13 cellular contexts compared by ENCODE assay signal in the genomic region with DNA sequence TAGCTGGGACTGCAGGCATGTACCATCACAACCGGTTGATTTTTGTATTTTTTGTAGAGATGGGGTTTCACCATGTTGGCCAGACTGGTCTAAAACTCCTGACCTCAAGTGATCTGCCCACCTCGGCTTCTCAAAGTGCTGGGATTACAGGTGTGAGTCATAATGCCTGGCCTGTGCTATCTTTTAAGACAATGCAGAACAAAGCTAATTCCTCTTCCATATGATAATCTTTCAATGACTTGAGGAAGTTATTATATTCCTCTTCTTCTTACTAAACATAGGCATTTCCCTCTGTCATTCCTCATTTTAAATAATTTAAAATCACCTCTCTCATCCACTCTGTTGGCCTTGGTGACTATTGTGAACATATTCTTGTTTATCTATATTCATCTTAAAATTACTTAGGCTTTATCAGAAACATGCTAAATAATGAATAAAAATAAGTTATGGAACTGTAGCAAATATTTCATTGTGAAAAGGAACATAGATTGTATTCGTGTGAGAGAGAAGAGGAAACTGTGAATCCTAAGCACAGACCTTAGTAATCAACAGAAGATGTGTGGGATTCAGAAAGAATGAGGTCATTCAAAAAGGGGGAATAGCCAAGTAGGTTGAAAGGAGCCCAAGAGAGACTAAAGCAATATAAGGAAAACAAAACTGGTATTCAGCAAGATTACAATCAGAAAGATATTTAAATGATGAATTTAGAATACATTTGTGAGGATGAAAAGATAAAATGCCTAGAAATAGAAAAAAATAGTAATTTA.
DNase-seq lines count a peak whose midpoint lies in the region; ATAC-seq and TF ChIP-seq lines count a peak whose summit lies in the region.
"Had no signal": no experiment of that assay in that cellular context is flagged by ENCODE, and none has a peak within 500 bp of the region (broad histone marks: within the 10 kb centered on the region; RNA-seq: fewer than 3 reads in every experiment).

No MANE protein-coding gene starts in this region.

- no CpG with 5 or more reads among the region's 3 CpGs for WGBS in IMR-90 (ENCODE audit: extremely low coverage in 2 of 2, insufficient read length in 1 of 2), 2 experiments

- no peak overlapping the region for H3K56ac ChIP-seq in IMR-90 (ENCODE audit: extremely low read depth, insufficient read depth, low read length)

- H3K27me3 ChIP-seq in IMR-90 (ENCODE audit: control insufficient read depth, insufficient read depth, low read length) (no peaks in the 10 kb centered on the region), vagina (no peaks in the 10 kb centered on the region)

- no peak overlapping the region for H2AK9ac ChIP-seq in IMR-90 (replicated peaks; ENCODE audit: low read depth, low read length, poor library complexity)

- CTCF ChIA-PET in IMR-90 (lab: Yijun Ruan, JAX), result no interaction called here

- dilution Hi-C loops in IMR-90 (cut with HindIII; ENCODE audit: low sequenced_read_pairs, unreplicated experiment), result no loop called here

- ATAC-seq in IMR-90 (ENCODE audit: low read depth), result peak; percentile 79
- no peak for ATAC-seq in HG03095 (IDR thresholded peaks at IDR 0.05; ENCODE audit: unreplicated experiment)

- peaks cover 6% of the 10 kb centered on the region for H3K36me3 Mint-ChIP-seq in endothelial cell (ENCODE audit: low read depth, unreplicated experiment)

- H2BK15ac ChIP-seq in IMR-90 (ENCODE audit: low read depth, low read length), result no peak overlapping the region

- BruUV-seq in IMR-90 (replicated peaks; lab: Mats Ljungman, UMichigan), result no TSS peak

- H4K20me1 ChIP-seq in IMR-90 (ENCODE audit: insufficient read depth, low read length), result no peaks in the 10 kb centered on the region

- H3K27ac Mint-ChIP-seq in endothelial cell (ENCODE audit: unreplicated experiment), result no peak overlapping the region

- no peak for TF ChIP-seq POLR2A in IMR-90 (IDR thresholded peaks at IDR 0.05; ENCODE audit: low read depth, low read length)
- TF ChIP-seq POLR2A in vagina (IDR thresholded peaks at IDR 0.05), result no peak

- no peak for TF ChIP-seq CTCF in IMR-90 (conservative IDR thresholded peaks at IDR 0.05; ENCODE audit: low read depth, low read length)
- no peak for TF ChIP-seq CTCF in endothelial cell (IDR thresholded peaks at IDR 0.05; ENCODE audit: unreplicated experiment)
- no peak for TF ChIP-seq CTCF in vagina (IDR thresholded peaks at IDR 0.05)

- H3K79me1 ChIP-seq in IMR-90 (ENCODE audit: low read depth in 1 of 2, low read length in 2 of 2), result peaks cover 0 to 8% of the 10 kb centered on the region in 2 experiments; a peak in 1 of 4 replicates

- no peak overlapping the region for H3K27ac ChIP-seq in IMR-90 (ENCODE audit: insufficient read depth, low read length)
- H3K27ac ChIP-seq in vagina, result no peak overlapping the region
- H3K27ac ChIP-seq: RWPE1, skin epidermis had no signal

- H3K36me3 ChIP-seq in IMR-90 (ENCODE audit: control insufficient read depth, insufficient read depth, low read length) (no peaks in the 10 kb centered on the region), vagina (no peaks in the 10 kb centered on the region)

- no peak overlapping the region for H2AK5ac ChIP-seq in IMR-90 (ENCODE audit: low read depth, low read length)

- no peak overlapping the region for H3K18ac ChIP-seq in IMR-90 (ENCODE audit: low read depth, low read length)

- H3K9me3 ChIP-seq in IMR-90 (ENCODE audit: control insufficient read depth, insufficient read depth, low read length) (no peaks in the 10 kb centered on the region), vagina (no peaks in the 10 kb centered on the region)

- no peaks in the 10 kb centered on the region for H3K27me3 Mint-ChIP-seq in endothelial cell (ENCODE audit: unreplicated experiment)

- POLR2A ChIA-PET in IMR-90 (lab: Charles Lee; ENCODE audit: unreplicated experiment), result no interaction called here

- no peak overlapping the region for H2AFZ ChIP-seq in IMR-90 (replicated peaks; ENCODE audit: low read length, poor library complexity)

- no peak overlapping the region; a peak in 1 of 4 replicates for H4K8ac ChIP-seq in IMR-90 (ENCODE audit: low read depth in 2 of 2, low read length in 2 of 2)

- DNase-seq in ACHN (peak; percentile 51), IMR-90 (peak; percentile 71), astrocyte of the hippocampus (ENCODE audit: low read depth, low spot score) (peak; percentile 66), iris pigment epithelial cell (ENCODE audit: low read depth) (peak; percentile 81), endothelial cell (ENCODE audit: low spot score) (no peak), vagina (ENCODE audit: extremely low spot score in 2 of 2) (no peak), COLO668 (lab: John Stamatoyannopoulos, UW; ENCODE audit: unreplicated experiment) (no peak)
- DNase-seq: amniotic stem cell; DND-41; effector memory CD4-positive, alpha-beta T cell had no signal

- in situ Hi-C loops in ACHN (cut with HindIII; ENCODE audit: low pct_ligation_motif_present, low pct_unique_long_range_greater_than_20kb, low sequenced_read_pairs) (no loop called here), IMR-90 (cut with MboI; ENCODE audit: low sequenced_read_pairs) (no loop called here)

- no peak overlapping the region for H3K4me3 Mint-ChIP-seq in endothelial cell (ENCODE audit: unreplicated experiment)

- peak overlapping the region; percentile 32; the same call in 1 of the 2 replicates for H3K4me2 ChIP-seq in IMR-90 (ENCODE audit: low read depth, low read length)

- H2BK20ac ChIP-seq in IMR-90 (ENCODE audit: low read depth, low read length), result no peak overlapping the region

- no peak overlapping the region for H3K4ac ChIP-seq in IMR-90 (ENCODE audit: low read depth, low read length)

- H3K9ac ChIP-seq in IMR-90 (ENCODE audit: low read depth, low read length), result no peak overlapping the region

- H2BK120ac ChIP-seq in IMR-90 (ENCODE audit: low read depth, low read length), result no peak overlapping the region

- H2BK5ac ChIP-seq in IMR-90 (ENCODE audit: low read depth, low read length, poor library complexity, severe bottlenecking), result peak overlapping the region; percentile 23

- H4K5ac ChIP-seq in IMR-90 (ENCODE audit: low read depth, low read length), result no peak overlapping the region

- H3K4me3 ChIP-seq in IMR-90 (ENCODE audit: insufficient read depth, low read depth, low read length) (no peak overlapping the region), vagina (no peak overlapping the region)
- H3K4me3 ChIP-seq: skin epidermis had no signal

- no peak overlapping the region for H3K23ac ChIP-seq in IMR-90 (ENCODE audit: low read depth, low read length)

- H3K4me1 Mint-ChIP-seq in endothelial cell (ENCODE audit: unreplicated experiment), result peaks cover 11% of the 10 kb centered on the region

- H3K9me3 Mint-ChIP-seq in endothelial cell (ENCODE audit: unreplicated experiment), result no peaks in the 10 kb centered on the region

- no peaks in the 10 kb centered on the region for H3K9me1 ChIP-seq in IMR-90 (ENCODE audit: insufficient read depth, low read length)

- H3K4me1 ChIP-seq in IMR-90 (ENCODE audit: control insufficient read depth, insufficient read depth, low read length), result peaks cover 8% of the 10 kb centered on the region
- peaks cover 15% of the 10 kb centered on the region for H3K4me1 ChIP-seq in vagina

- no peak overlapping the region for H3K14ac ChIP-seq in IMR-90 (replicated peaks; ENCODE audit: low read depth, low read length)

- no peak for TF ChIP-seq RAD21 in IMR-90 (IDR thresholded peaks at IDR 0.05; ENCODE audit: low read length)

- intact Hi-C loops in IMR-90 (cut with micrococcal nuclease), result no loop called here
- intact Hi-C loops in vagina (cut with DNase I), result no loop called here

- no peak overlapping the region for H4K91ac ChIP-seq in IMR-90 (ENCODE audit: insufficient read depth, low read depth, low read length)

TF ChIP-seq in IMR-90, 13 proteins besides CTCF, POLR2A, EP300 and RAD21:
- TF ChIP-seq MXI1 (IDR thresholded peaks at IDR 0.05; ENCODE audit: borderline replicate concordance, low read depth, low read length), result no peak
- no peak for TF ChIP-seq SMC3 (IDR thresholded peaks at IDR 0.05; ENCODE audit: low read depth, low read length)
- no peak for TF ChIP-seq FOS (IDR thresholded peaks at IDR 0.05; ENCODE audit: low read depth, low read length)
- no peak for TF ChIP-seq RFX5 (IDR thresholded peaks at IDR 0.05; ENCODE audit: low read depth, low read length)
- TF ChIP-seq CHD1 (IDR thresholded peaks at IDR 0.05; ENCODE audit: low read depth, low read length), result no peak
- TF ChIP-seq, protein P1, sequence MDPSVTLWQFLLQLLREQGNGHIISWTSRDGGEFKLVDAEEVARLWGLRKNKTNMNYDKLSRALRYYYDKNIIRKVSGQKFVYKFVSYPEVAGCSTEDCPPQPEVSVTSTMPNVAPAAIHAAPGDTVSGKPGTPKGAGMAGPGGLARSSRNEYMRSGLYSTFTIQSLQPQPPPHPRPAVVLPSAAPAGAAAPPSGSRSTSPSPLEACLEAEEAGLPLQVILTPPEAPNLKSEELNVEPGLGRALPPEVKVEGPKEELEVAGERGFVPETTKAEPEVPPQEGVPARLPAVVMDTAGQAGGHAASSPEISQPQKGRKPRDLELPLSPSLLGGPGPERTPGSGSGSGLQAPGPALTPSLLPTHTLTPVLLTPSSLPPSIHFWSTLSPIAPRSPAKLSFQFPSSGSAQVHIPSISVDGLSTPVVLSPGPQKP (IDR thresholded peaks at IDR 0.05; ENCODE audit: borderline replicate concordance, low read depth, low read length), result no peak
- no peak for TF ChIP-seq CEBPB (IDR thresholded peaks at IDR 0.05; ENCODE audit: low read depth, low read length)
- TF ChIP-seq, protein P2, sequence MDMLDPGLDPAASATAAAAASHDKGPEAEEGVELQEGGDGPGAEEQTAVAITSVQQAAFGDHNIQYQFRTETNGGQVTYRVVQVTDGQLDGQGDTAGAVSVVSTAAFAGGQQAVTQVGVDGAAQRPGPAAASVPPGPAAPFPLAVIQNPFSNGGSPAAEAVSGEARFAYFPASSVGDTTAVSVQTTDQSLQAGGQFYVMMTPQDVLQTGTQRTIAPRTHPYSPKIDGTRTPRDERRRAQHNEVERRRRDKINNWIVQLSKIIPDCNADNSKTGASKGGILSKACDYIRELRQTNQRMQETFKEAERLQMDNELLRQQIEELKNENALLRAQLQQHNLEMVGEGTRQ (IDR thresholded peaks at IDR 0.05; ENCODE audit: low read depth, low read length), result no peak

Comparison
In these comparisons a context has a peak if more than half of its experiments do, and no peak if none do; other contexts are left out.
1. DNase-seq: peak in ACHN (single experiment), IMR-90 (single experiment), astrocyte of the hippocampus (single experiment) and iris pigment epithelial cell (single experiment); none in endothelial cell (single experiment), vagina (0 of 2) and COLO668 (single experiment).